In the genomic region with DNA sequence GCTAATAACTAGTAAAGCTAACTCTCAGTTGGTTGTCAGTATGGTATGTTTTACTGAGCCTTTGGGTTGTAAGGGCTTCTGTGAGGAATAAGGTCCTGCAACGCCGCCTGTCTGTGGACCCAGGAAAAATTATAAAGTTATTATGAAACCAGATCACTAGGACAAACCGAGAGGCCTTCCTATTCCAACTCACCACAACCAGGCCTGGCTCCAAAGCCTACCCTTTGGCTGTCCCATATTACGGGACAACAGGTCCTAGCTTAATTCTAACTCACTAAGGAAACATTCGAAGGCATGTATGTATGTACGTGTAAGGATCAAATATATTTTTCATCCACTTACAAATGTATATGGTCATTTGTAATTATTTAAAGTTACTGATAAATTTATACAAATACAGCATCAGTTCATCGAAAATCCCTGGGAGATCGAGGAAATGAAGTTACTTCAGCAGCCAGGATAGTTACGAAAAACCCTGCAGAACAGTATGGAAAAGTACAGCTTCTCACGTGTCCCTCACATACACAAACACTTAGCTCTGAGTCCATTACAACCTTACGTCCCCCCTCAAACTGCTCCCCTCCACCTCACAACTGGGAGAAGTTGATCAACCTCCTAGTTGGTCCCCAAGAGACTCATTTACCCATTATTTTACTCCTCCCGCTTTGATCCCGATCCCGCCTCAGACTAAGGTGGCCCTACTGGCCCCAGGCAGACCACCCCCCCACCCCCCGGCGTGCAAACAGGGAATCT, we compare ENCODE assay signal across 8 cellular contexts. TPM values are rescaled to one million over a fixed set of nuclear protein-coding genes. Genes with fewer than 3 reads are reported as not detected.
DNase-seq lines count a peak whose midpoint lies in the region; ATAC-seq, FAIRE-seq and TF ChIP-seq lines count a peak whose summit lies in the region.

No MANE protein-coding gene starts in this region.

- no peak for TF ChIP-seq POLR2A in GM12892 (IDR thresholded peaks at IDR 0.05; ENCODE audit: low read depth, low read length)

- ATAC-seq in HG03442 (IDR thresholded peaks at IDR 0.05; ENCODE audit: unreplicated experiment) = peak; percentile 21
- peak; percentile 61 to 62 for ATAC-seq in lower lobe of right lung

- DNase-seq in GM12892 (ENCODE audit: insufficient read length) (no peak), NCI-H526 treated with DMSO at 0.1 percent for 48 hours (lab: John Stamatoyannopoulos, UW) (peak; percentile 61), ecto neural progenitor cell (ENCODE audit: low spot score) (peak; percentile 56), lower lobe of right lung (peak; percentile 69), NCI-H2171 (lab: John Stamatoyannopoulos, UW) (no peak)
- peak; percentile 58 to 59 for DNase-seq in activated CD4-positive, alpha-beta T cell treated with anti-CD3 and anti-CD28 coated beads, Interleukin-2, amount 50 U/mL, for 4 hours
- DNase-seq in stimulated activated CD4-positive, alpha-beta T cell treated with anti-CD3 and anti-CD28 coated beads, Interleukin-4, amount 100 ng/mL, for 48 hours (ENCODE audit: low read depth in 2 of 2) = peak; percentile 39 to 51

- H3K27ac ChIP-seq in lower lobe of right lung = peak overlapping the region; percentile 96

- H3K4me3 ChIP-seq in lower lobe of right lung = peak overlapping the region; percentile 82

- H3K36me3 ChIP-seq in lower lobe of right lung = peaks cover 16% of the 10 kb centered on the region

- TF ChIP-seq CTCF in lower lobe of right lung (IDR thresholded peaks at IDR 0.05) = peak; percentile 75

- peak; percentile 54 for FAIRE-seq in GM12892 (lab: Jason Lieb, UNC)

- H3K4me1 ChIP-seq in lower lobe of right lung = peaks cover 60% of the 10 kb centered on the region

- H3K9me3 ChIP-seq in lower lobe of right lung = no peaks in the 10 kb centered on the region

- H3K27me3 ChIP-seq in lower lobe of right lung (ENCODE audit: low read depth) = no peaks in the 10 kb centered on the region

- intact Hi-C loops in lower lobe of right lung (cut with DNase I) = no loop called here

RNA-seq across cellular contexts. Expression of a gene that starts 1.2 kb away (rescaled TPM):
- polyA plus RNA-seq in GM12892 (2012; ENCODE audit: missing spikeins) = 20.9 TPM
- total RNA-seq in lower lobe of right lung = 57.4 TPM

Comparison
In these comparisons a context has a peak if more than half of its experiments do, and no peak if none do; other contexts are left out.
1. DNase-seq: peak in NCI-H526 treated with DMSO at 0.1 percent for 48 hours (single experiment), activated CD4-positive, alpha-beta T cell treated with anti-CD3 and anti-CD28 coated beads, Interleukin-2, amount 50 U/mL, for 4 hours (2 of 2), ecto neural progenitor cell (single experiment), lower lobe of right lung (single experiment) and stimulated activated CD4-positive, alpha-beta T cell treated with anti-CD3 and anti-CD28 coated beads, Interleukin-4, amount 100 ng/mL, for 48 hours (2 of 2); none in GM12892 (single experiment) and NCI-H2171 (single experiment).